In the genomic region with DNA sequence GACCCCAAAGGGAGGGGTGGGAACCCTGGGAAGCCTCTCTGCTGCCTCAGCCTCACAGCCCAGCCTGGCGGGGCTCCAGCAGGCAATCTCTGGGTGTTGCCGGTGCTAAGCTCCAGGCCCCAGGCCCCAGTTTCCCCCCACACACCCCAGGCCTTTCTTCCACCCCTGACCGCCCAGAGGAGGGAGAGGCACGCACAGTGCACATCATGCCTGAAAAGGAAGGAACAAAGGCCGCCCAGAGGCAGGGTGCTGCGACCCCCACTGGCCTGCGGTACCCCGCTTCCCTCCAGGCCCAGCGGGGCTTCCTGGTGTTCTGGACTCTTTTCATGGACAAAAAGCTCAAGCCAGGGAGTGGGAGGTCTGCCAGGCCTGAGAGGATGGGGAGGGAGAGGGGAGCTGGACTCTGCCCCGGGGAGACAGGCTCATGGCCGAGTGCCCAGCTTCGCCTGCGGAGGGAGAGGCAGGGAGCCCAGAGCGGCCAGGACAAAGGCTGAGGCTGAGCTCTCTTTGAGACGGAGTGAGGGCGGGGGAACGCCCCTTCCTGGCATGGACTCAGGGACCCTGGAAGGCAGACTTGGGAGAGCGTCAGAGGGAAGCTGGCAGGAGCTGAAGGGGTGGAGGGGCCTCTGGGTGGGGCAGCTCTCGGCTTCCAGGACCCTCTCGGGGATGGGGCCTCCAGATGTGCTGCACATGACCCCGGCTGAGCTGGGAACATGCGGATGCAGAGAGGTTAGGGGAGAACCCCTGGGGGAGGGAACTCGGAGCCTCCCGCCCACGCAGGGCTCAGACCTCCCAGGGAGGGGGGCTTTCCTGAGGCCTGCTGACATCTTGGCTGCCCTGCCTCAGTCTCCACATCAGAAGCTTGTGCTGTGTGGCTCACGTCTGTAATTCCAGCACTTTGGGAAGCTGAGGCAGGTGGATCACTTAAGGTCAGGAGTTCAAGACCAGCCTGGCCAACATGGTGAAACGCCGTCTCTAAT, we compare ENCODE assay signal across 8 cellular contexts. TPM values are rescaled to one million over a fixed set of nuclear protein-coding genes. Genes with fewer than 3 reads are reported as not detected.
DNase-seq lines count a peak whose midpoint lies in the region; ATAC-seq and TF ChIP-seq lines count a peak whose summit lies in the region.

No MANE protein-coding gene starts in this region.

- H3K27ac ChIP-seq in right cardiac atrium (ENCODE audit: low read length), result peak overlapping the region; percentile 48
- peak overlapping the region in 3 of 4 donors; percentile 49 to 64 (median 63) for H3K27ac ChIP-seq in gastrocnemius medialis

- intact Hi-C loops in right cardiac atrium (cut with DNase I), result no loop called here
- intact Hi-C loops in gastrocnemius medialis (cut with DNase I; ENCODE audit: low total_unique reads), result no loop called here

- H3K9me3 ChIP-seq in right cardiac atrium (ENCODE audit: control insufficient read depth, low read length) (no peaks in the 10 kb centered on the region), gastrocnemius medialis (no peaks in the 10 kb centered on the region)

- DNase-seq in H4 (ENCODE audit: low spot score) (peak; percentile 42), anterior cingulate cortex (lab: John Stamatoyannopoulos, UW) (peak; percentile 45 to 97 (median 91)), right cardiac atrium (peak; percentile 93 to 98 (median 98)), gastrocnemius medialis (peak in 1 of 2 donors; percentile 42)
- no peak for DNase-seq in activated CD4-positive, alpha-beta T cell treated with anti-CD3 and anti-CD28 coated beads, Interleukin-2, amount 50 U/mL, for 48 hours

- peak; percentile 93 to 94 for ATAC-seq in right cardiac atrium
- peak; percentile 43 to 59 for ATAC-seq in gastrocnemius medialis
- ATAC-seq in HG03045 (IDR thresholded peaks at IDR 0.05; ENCODE audit: unreplicated experiment), result no peak
- no peak for ATAC-seq in GM19467 (IDR thresholded peaks at IDR 0.05; ENCODE audit: unreplicated experiment)
- no peak for ATAC-seq in HG02884 (IDR thresholded peaks at IDR 0.05; ENCODE audit: unreplicated experiment)

- WGBS in right cardiac atrium, result 26% methylated on average over 28 of the region's 28 CpGs

- peaks cover 2% of the 10 kb centered on the region for H3K4me1 ChIP-seq in right cardiac atrium (ENCODE audit: control insufficient read depth, insufficient read depth, low read length)
- peaks cover 6 to 12% of the 10 kb centered on the region in 2 donors for H3K4me1 ChIP-seq in gastrocnemius medialis

- in situ Hi-C loops in gastrocnemius medialis (cut with MboI; ENCODE audit: low sequenced_read_pairs in 4 of 4), result no loop called here

- TF ChIP-seq POLR2A in gastrocnemius medialis (IDR thresholded peaks at IDR 0.05), result no peak

- H3K27me3 ChIP-seq in right cardiac atrium (ENCODE audit: control insufficient read depth, insufficient read depth) (no peaks in the 10 kb centered on the region), gastrocnemius medialis (peaks cover 18 to 52% (median 46%) of the 10 kb centered on the region in 3 donors)

- no peak for TF ChIP-seq CTCF in gastrocnemius medialis (IDR thresholded peaks at IDR 0.05 in 4 of 5, conservative IDR thresholded peaks at IDR 0.05 in 1 of 5)

- no peaks in the 10 kb centered on the region for H3K36me3 ChIP-seq in gastrocnemius medialis

- H3K4me3 ChIP-seq in right cardiac atrium (ENCODE audit: low read length) (no peak overlapping the region), gastrocnemius medialis (peak overlapping the region in 1 of 4 donors; percentile 17)

RNA-seq across cellular contexts. Expression of gene ENTPD2, which starts 1.8 kb away (rescaled TPM):
- not detected in 2 replicates for total RNA-seq in H4 (2014; rRNA removed; shearing (Covaris generic))
- total RNA-seq in right cardiac atrium (1 to 10 TPM in 3 of 4 donors, under 1 TPM in 1; 0.92 to 2.9 (median 1.4) TPM), gastrocnemius medialis (under 1 TPM in 2 of 4 donors, not detected in 2; 0.22 to 0.55 TPM)
- 2.1 TPM for polyA plus RNA-seq in right cardiac atrium

RNA-seq across cellular contexts. Expression of gene NPDC1, which starts 9.7 kb away (rescaled TPM):
- 1.2 and 4.1 TPM in 2 replicates for total RNA-seq in H4 (2014; rRNA removed; shearing (Covaris generic))
- total RNA-seq in right cardiac atrium (10 to 100 TPM; 68.3 to 81.0 (median 71.4) TPM), gastrocnemius medialis (10 to 100 TPM; 11.3 to 22.3 (median 19.0) TPM)
- polyA plus RNA-seq in right cardiac atrium, result 69.7 TPM

RNA-seq across cellular contexts. Expression of gene SAPCD2, which starts 14.7 kb away (rescaled TPM):
- 5.9 and 12.4 TPM in 2 replicates for total RNA-seq in H4 (2014; rRNA removed; shearing (Covaris generic))
- total RNA-seq in right cardiac atrium, result under 1 TPM; 0.08 to 0.63 (median 0.28) TPM
- 0.18 TPM for polyA plus RNA-seq in right cardiac atrium
- under 1 TPM in 3 of 4 donors, not detected in 1; 0.16 to 0.24 (median 0.17) TPM for total RNA-seq in gastrocnemius medialis

RNA-seq across cellular contexts. Expression of gene UAP1L1, which starts 21.6 kb away (rescaled TPM):
- total RNA-seq in H4 (2014; rRNA removed; shearing (Covaris generic)), result 6.6 and 7.4 TPM in 2 replicates
- total RNA-seq in right cardiac atrium (10 to 100 TPM in 3 of 4 donors, 1 to 10 TPM in 1; 9.8 to 14.0 (median 12.4) TPM), gastrocnemius medialis (1 to 10 TPM in 2 of 4 donors, under 1 TPM in 2; 0.49 to 2.5 (median 1.5) TPM)
- 10.1 TPM for polyA plus RNA-seq in right cardiac atrium

RNA-seq across cellular contexts. Expression of gene FUT7, which starts 23.8 kb away (rescaled TPM):
- total RNA-seq in H4 (2014; rRNA removed; shearing (Covaris generic)), result not detected in 2 replicates
- total RNA-seq in right cardiac atrium, result under 1 TPM in 3 of 4 donors, not detected in 1; 0.09 to 0.24 (median 0.20) TPM
- polyA plus RNA-seq in right cardiac atrium, result 0.07 TPM
- not detected for total RNA-seq in gastrocnemius medialis

Comparison
In these comparisons a context has a peak if more than half of its experiments do, and no peak if none do; other contexts are left out.
1. DNase-seq: peak in H4 (single experiment), anterior cingulate cortex (58 of 58) and right cardiac atrium (3 of 3); none in activated CD4-positive, alpha-beta T cell treated with anti-CD3 and anti-CD28 coated beads, Interleukin-2, amount 50 U/mL, for 48 hours (0 of 2).
2. ATAC-seq: peak in right cardiac atrium (2 of 2) and gastrocnemius medialis (2 of 2); none in HG03045 (single experiment), GM19467 (single experiment) and HG02884 (single experiment).